ENCODE assay signal across 8 cellular contexts in genomic region chr9:100428871-100429654, GRCh38. TPM values are rescaled to one million over a fixed set of nuclear protein-coding genes. Genes with fewer than 3 reads are reported as not detected.
DNase-seq lines count a peak whose midpoint lies in the region; ATAC-seq lines count a peak whose summit lies in the region.

No MANE protein-coding gene starts in this region.

- no peak overlapping the region for H3K27ac Mint-ChIP-seq in activated CD4-positive, alpha-beta memory T cell treated with anti-CD3 and anti-CD28 coated beads for 36 hours

- H3K4me1 Mint-ChIP-seq in activated CD4-positive, alpha-beta memory T cell treated with anti-CD3 and anti-CD28 coated beads for 36 hours (ENCODE audit: low read depth), result peaks cover 40% of the 10 kb centered on the region

- peaks cover 3% of the 10 kb centered on the region for H3K36me3 Mint-ChIP-seq in activated CD4-positive, alpha-beta memory T cell treated with anti-CD3 and anti-CD28 coated beads for 36 hours

- no peak overlapping the region for H3K27ac ChIP-seq in iPS-20b (ENCODE audit: low read length)

- peak overlapping the region; percentile 81; the same call in 1 of the 2 replicates for H3K4me3 ChIP-seq in iPS-20b (ENCODE audit: low read length)

- H3K9me3 Mint-ChIP-seq in activated CD4-positive, alpha-beta memory T cell treated with anti-CD3 and anti-CD28 coated beads for 36 hours, result no peaks in the 10 kb centered on the region

- H3K36me3 ChIP-seq in iPS-20b (ENCODE audit: insufficient read depth, low read depth, low read length), result no peaks in the 10 kb centered on the region

- no peaks in the 10 kb centered on the region for H3K9me3 ChIP-seq in iPS-20b (ENCODE audit: insufficient read depth, low read depth, low read length)

- DNase-seq in HS-27A (ENCODE audit: low read depth) (peak; percentile 95), astrocyte of the hippocampus (ENCODE audit: low read depth, low spot score) (peak; percentile 95), superior temporal gyrus (ENCODE audit: extremely low spot score) (peak; percentile 77), OCI-M2 (lab: John Stamatoyannopoulos, UW; ENCODE audit: unreplicated experiment) (no peak)
- no peak for DNase-seq in activated CD4-positive, alpha-beta memory T cell treated with anti-CD3 and anti-CD28 coated beads for 36 hours

- CTCF ChIA-PET in activated CD4-positive, alpha-beta memory T cell treated with anti-CD3 and anti-CD28 coated beads for 36 hours (lab: Charles Lee), result interaction anchor here (1.0 kb wide), 1 partner anchor 9 kb away, joined by 3 read pairs; no protein-coding TSS in a partner anchor

- no peak overlapping the region; the same call in 1 of the 2 replicates for H3K9ac ChIP-seq in iPS-20b (ENCODE audit: low read depth, low read length)

- POLR2A ChIA-PET in activated CD4-positive, alpha-beta memory T cell treated with anti-CD3 and anti-CD28 coated beads for 36 hours (lab: Charles Lee), result interaction anchor here (1.1 kb wide), 1 partner anchor 76 kb away, joined by 3 read pairs; the partner anchor contains the start of gene TEX10

- peaks cover 19% of the 10 kb centered on the region for H3K4me1 ChIP-seq in iPS-20b (ENCODE audit: insufficient read depth, low read length)

- H3K27me3 Mint-ChIP-seq in activated CD4-positive, alpha-beta memory T cell treated with anti-CD3 and anti-CD28 coated beads for 36 hours, result no peaks in the 10 kb centered on the region

- H3K4me3 Mint-ChIP-seq in activated CD4-positive, alpha-beta memory T cell treated with anti-CD3 and anti-CD28 coated beads for 36 hours, result no peak overlapping the region

- intact Hi-C loops in activated CD4-positive, alpha-beta memory T cell treated with anti-CD3 and anti-CD28 coated beads for 36 hours (cut with micrococcal nuclease), result loop anchor here (10.0 kb wide), 2 partner anchors 604 to 966 kb away; partner anchors contain the start of genes MRPL50, NR4A3 and ZNF189

- peaks cover 6% of the 10 kb centered on the region; the same call in 1 of the 2 replicates for H3K27me3 ChIP-seq in iPS-20b (ENCODE audit: insufficient read depth, low read length)

- ATAC-seq in HG02588 (IDR thresholded peaks at IDR 0.05; ENCODE audit: unreplicated experiment) (no peak), HG02571 (IDR thresholded peaks at IDR 0.05; ENCODE audit: unreplicated experiment) (no peak)

RNA-seq across cellular contexts. Expression of gene MSANTD3, which starts 2.1 kb away (rescaled TPM):
- 10 to 100 TPM; 16.3 to 18.3 TPM for total RNA-seq in activated CD4-positive, alpha-beta memory T cell treated with anti-CD3 and anti-CD28 coated beads for 36 hours

RNA-seq across cellular contexts. Expression of gene TMEFF1, which starts 43.9 kb away (rescaled TPM):
- under 1 TPM; 0.24 to 0.95 TPM for total RNA-seq in activated CD4-positive, alpha-beta memory T cell treated with anti-CD3 and anti-CD28 coated beads for 36 hours

Comparison
In these comparisons a context has a peak if more than half of its experiments do, and no peak if none do; other contexts are left out.
1. DNase-seq: peak in HS-27A (single experiment), astrocyte of the hippocampus (single experiment) and superior temporal gyrus (single experiment); none in activated CD4-positive, alpha-beta memory T cell treated with anti-CD3 and anti-CD28 coated beads for 36 hours (single experiment) and OCI-M2 (single experiment).